ENCODE assay signal across 9 cellular contexts in the genomic region with DNA sequence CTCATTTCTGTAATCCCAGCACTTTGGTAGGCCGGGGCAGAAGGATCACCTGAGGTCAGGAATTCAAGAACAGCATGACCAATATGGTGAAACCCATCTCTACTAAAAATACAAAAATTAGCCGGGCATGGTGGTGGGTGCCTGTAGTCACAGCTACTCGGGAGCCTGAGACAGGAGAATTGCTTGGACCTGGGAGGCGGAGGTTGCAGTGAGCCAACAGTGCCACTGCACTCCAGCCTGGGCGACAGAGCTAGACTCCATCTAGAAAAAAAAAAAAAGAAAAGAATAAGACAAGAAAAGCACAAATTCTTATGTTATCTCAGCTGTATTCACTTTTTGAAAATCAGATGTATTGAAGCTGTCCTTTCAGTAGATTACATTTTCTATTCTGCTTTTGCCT.
"Had no signal": no experiment of that assay in that cellular context is flagged by ENCODE, and none has a peak within 500 bp of the region (broad histone marks: within the 10 kb centered on the region; RNA-seq: fewer than 3 reads in every experiment).

No MANE protein-coding gene starts in this region.

- H3K4me3 Mint-ChIP-seq: IgD-negative memory B cell had no signal

- H3K36me3 Mint-ChIP-seq: IgD-negative memory B cell had no signal

- H3K27ac ChIP-seq: HL-60, KMS-11 had no signal

- H3K27me3 Mint-ChIP-seq: IgD-negative memory B cell had no signal

- H3K27ac Mint-ChIP-seq: IgD-negative memory B cell had no signal

- H3K9me3 Mint-ChIP-seq: IgD-negative memory B cell had no signal

- FAIRE-seq: HepG2, HTR-8/SVneo, K562 had no signal

- ATAC-seq: HepG2, K562 had no signal

- H3K4me1 Mint-ChIP-seq: IgD-negative memory B cell had no signal

- DNase-seq: IMR-90, KBM-7, KG1 had no signal

- H3K9ac ChIP-seq: KMS-11 had no signal

- H3K4me2 ChIP-seq: KMS-11 had no signal

- H3K4me3 ChIP-seq: K562 had no signal
